ENCODE assay signal across 32 cellular contexts in the genomic region with DNA sequence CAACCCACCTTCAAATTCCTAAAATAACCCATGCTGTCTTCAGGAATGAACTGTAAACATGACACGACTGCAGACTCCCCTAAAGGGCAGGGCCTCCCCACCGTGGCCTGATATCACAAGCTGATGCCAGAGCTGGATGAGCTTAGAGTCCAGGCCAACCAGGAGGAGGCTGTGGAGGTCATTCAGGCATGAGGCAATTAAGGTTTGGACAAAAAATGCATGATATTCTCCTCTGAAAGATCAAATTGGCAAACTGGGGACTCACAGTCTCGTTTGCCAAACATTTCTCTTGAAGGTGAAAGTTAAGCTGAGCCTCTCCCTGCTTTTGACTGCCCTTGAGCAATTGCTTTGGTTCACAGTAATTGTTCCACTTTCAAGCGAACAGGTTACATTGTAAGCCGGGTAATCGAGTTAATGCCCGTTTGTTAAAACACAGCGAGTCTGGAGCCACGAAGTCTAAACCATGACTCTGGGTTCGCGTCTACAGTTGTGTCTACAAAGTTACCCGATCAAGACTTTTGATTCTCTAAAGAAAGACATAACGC.
"Had no signal": no experiment of that assay in that cellular context is flagged by ENCODE, and none has a peak within 500 bp of the region (broad histone marks: within the 10 kb centered on the region; RNA-seq: fewer than 3 reads in every experiment).

No MANE protein-coding gene starts in this region.

- H3K4me1 ChIP-seq: adrenal gland had no signal

- FAIRE-seq: bronchial epithelial cell, TTC549 had no signal

- H3K27me3 ChIP-seq: adrenal gland, cardiac muscle cell had no signal

- H3K9me3 ChIP-seq: adrenal gland had no signal

- H3K36me3 ChIP-seq: adrenal gland, cardiac muscle cell had no signal

- H3K27ac ChIP-seq: adrenal gland, cardiac muscle cell, VCaP had no signal

- ATAC-seq: activated CD8-positive, alpha-beta T cell treated with anti-CD3 and anti-CD28 coated beads for 36 hours; activated naive CD4-positive, alpha-beta T cell treated with anti-CD3 and anti-CD28 coated beads, Interleukin-2, amount 50 U/mL, for 72 hours; activated T-cell treated with anti-CD3 and anti-CD28 coated beads, Interleukin-2, amount 50 U/mL, for 4 hours; activated T-cell treated with anti-CD3 and anti-CD28 coated beads, Interleukin-2, amount 50 U/mL, for 72 hours; activated T-helper 17 cell treated with anti-CD3 and anti-CD28 coated beads, Interleukin-2, amount 50 U/mL, for 72 hours had no signal

- DNase-seq: activated B cell treated with CpG ODN at 0.5 μM for 24 hours; activated CD4-positive, alpha-beta memory T cell treated with anti-CD3 and anti-CD28 coated beads for 36 hours; activated CD4-positive, alpha-beta T cell treated with anti-CD3 and anti-CD28 coated beads for 4 hours; activated CD4-positive, alpha-beta T cell treated with anti-CD3 and anti-CD28 coated beads, Interleukin-2, amount 10 ng/mL, durations not matched to agents 24 days and 14 days; activated CD4-positive, alpha-beta T cell treated with anti-CD3 and anti-CD28 coated beads, Interleukin-2, amount 50 U/mL, for 1 hour; activated CD4-positive, alpha-beta T cell treated with anti-CD3 and anti-CD28 coated beads, Interleukin-2, amount 50 U/mL, for 4 hours; activated CD4-positive, CD25-positive, alpha-beta regulatory T cell treated with anti-CD3 and anti-CD28 coated beads, Interleukin-2, amount 50 U/mL, for 72 hours; activated CD8-positive, alpha-beta memory T cell treated with anti-CD3 and anti-CD28 coated beads, Interleukin-2, amount 50 U/mL, for 4 hours; activated CD8-positive, alpha-beta T cell treated with anti-CD3 and anti-CD28 coated beads for 36 hours; activated effector memory CD4-positive, alpha-beta T cell treated with anti-CD3 and anti-CD28 coated beads, Interleukin-2, amount 50 U/mL, for 16 hours; activated gamma-delta T cell treated with Interleukin-2 at 50 U/mL for 16 hours; activated naive CD4-positive, alpha-beta T cell; activated naive CD4-positive, alpha-beta T cell treated with anti-CD3 and anti-CD28 coated beads for 36 hours; activated naive CD4-positive, alpha-beta T cell treated with anti-CD3 and anti-CD28 coated beads, Interleukin-2, amount 50 U/mL, for 16 hours; activated naive CD8-positive, alpha-beta T cell treated with anti-CD3 and anti-CD28 coated beads for 36 hours; activated T-cell treated with anti-CD3 and anti-CD28 coated beads for 4 hours; activated T-cell treated with anti-CD3 and anti-CD28 coated beads, Interleukin-2, amount 50 U/mL, for 1 hour; activated T-cell treated with anti-CD3 and anti-CD28 coated beads, Interleukin-2, amount 50 U/mL, for 4 hours; activated T-cell treated with anti-CD3 and anti-CD28 coated beads, Interleukin-2, amount 50 U/mL, for 72 hours; adrenal gland; amniotic stem cell; aorta; caudate nucleus; T-helper 1 cell; T-helper 2 cell; T-helper 9 cell had no signal

- H3K4me3 ChIP-seq: adrenal gland, cardiac muscle cell had no signal
